11 cellular contexts compared by ENCODE assay signal in the genomic region with DNA sequence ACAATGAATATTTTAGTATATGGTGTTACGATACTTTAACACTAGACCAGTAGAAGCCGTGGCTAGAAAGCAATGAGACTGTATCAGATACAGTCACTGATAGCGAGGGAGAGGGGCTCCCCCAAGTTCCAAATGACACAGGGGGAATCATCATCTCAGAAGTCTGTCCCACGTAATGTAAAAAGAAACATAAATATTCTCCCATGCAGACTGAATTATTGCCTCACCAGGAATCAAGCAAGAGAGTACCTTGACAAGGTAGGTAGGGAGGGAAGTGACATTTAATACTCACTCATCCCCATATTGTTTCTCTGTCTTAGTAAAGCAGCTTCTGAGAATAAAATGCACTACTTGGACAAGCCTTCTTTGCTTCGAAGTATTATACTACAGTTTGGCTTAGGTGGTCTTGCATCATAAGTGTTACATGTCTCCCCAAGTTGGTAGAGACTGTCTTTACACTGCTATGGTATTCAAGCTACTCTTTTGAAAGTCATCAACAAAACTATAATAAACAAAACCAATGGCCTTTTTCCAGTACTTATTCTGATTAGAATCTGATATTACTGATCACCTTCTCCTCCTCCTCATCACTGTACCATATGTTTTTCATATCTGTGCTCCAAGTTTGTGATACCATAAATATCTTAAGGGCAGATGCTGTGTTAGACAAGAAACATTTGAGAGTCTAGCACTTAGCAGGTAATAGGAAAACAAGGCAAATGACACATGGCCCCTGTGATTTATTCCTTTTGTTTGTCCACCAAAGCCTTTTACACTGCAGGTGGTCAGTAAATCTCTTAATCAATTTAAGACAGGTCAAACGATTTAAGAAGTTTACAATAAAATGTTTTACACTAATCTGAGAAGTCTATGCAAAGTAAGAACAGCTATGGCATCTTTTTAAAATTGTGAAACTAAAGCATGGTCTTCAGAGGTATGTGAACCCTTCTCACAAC. TPM values are rescaled to one million over a fixed set of nuclear protein-coding genes. Genes with fewer than 3 reads are reported as not detected.
A peak's percentile ranks its signal among the peaks of the same experiment; 100 is the strongest.
DNase-seq lines count a peak whose midpoint lies in the region; ATAC-seq and TF ChIP-seq lines count a peak whose summit lies in the region.
"Had no signal": no experiment of that assay in that cellular context is flagged by ENCODE, and none has a peak within 500 bp of the region (broad histone marks: within the 10 kb centered on the region; RNA-seq: fewer than 3 reads in every experiment).

No MANE protein-coding gene starts in this region.

- ATAC-seq in IMR-90 (ENCODE audit: low read depth) = no peak
- no peak for ATAC-seq in HG03045 (IDR thresholded peaks at IDR 0.05; ENCODE audit: unreplicated experiment)
- ATAC-seq: activated naive CD4-positive, alpha-beta T cell treated with anti-CD3 and anti-CD28 coated beads, Interleukin-2, amount 50 U/mL, for 72 hours had no signal

- intact Hi-C loops in IMR-90 (cut with micrococcal nuclease) = loop anchor here (2.0 to 5.0 kb wide), 2 partner anchors 46 to 91 kb away; no protein-coding TSS in a partner anchor

- peak overlapping the region; percentile 32; the same call in 1 of the 2 replicates for H3K4ac ChIP-seq in IMR-90 (ENCODE audit: low read depth, low read length)

- H3K4me2 ChIP-seq in IMR-90 (ENCODE audit: low read depth, low read length) = peak overlapping the region; percentile 93

- peak overlapping the region; percentile 70; the same call in 1 of the 2 replicates for H3K27ac ChIP-seq in IMR-90 (ENCODE audit: insufficient read depth, low read length)
- peak overlapping the region; percentile 81 for H3K27ac ChIP-seq in endodermal cell (ENCODE audit: low read depth, low read length)

- peak overlapping the region; percentile 51; the same call in 1 of the 2 replicates for H3K56ac ChIP-seq in IMR-90 (ENCODE audit: extremely low read depth, insufficient read depth, low read length)

- H2BK120ac ChIP-seq in IMR-90 (ENCODE audit: low read depth, low read length) = no peak overlapping the region; the same call in 1 of the 2 replicates

- BruUV-seq in IMR-90 (replicated peaks; lab: Mats Ljungman, UMichigan) = no TSS peak

- no peak for DNase-seq in AG09309 (ENCODE audit: low read depth)
- no peak for DNase-seq in IMR-90
- no peak for DNase-seq in endodermal cell
- no peak for DNase-seq in neural crest cell (ENCODE audit: low read depth, low spot score)
- no peak for DNase-seq in kidney tubule cell (ENCODE audit: low spot score)
- DNase-seq in Kasumi-1 (lab: John Stamatoyannopoulos, UW) = no peak
- no peak for DNase-seq in globus pallidus (ENCODE audit: low spot score)
- DNase-seq: DMS 273 treated with DMSO at 0.1 percent for 48 hours had no signal

- H3K9me3 ChIP-seq in IMR-90 (ENCODE audit: control insufficient read depth, insufficient read depth, low read length) = no peaks in the 10 kb centered on the region
- no peaks in the 10 kb centered on the region for H3K9me3 ChIP-seq in endodermal cell (ENCODE audit: control insufficient read depth, low read length)

- H3K79me1 ChIP-seq in IMR-90 (ENCODE audit: low read depth in 1 of 2, low read length in 2 of 2) = peaks cover 0 to 53% of the 10 kb centered on the region in 2 experiments; a peak in 2 of 4 replicates

- no CpG with 5 or more reads among the region's 6 CpGs for WGBS in IMR-90 (ENCODE audit: extremely low coverage in 2 of 2, insufficient read length in 1 of 2), 2 experiments
- WGBS in endodermal cell (ENCODE audit: insufficient coverage in 1 of 2, insufficient read length in 1 of 2), 2 experiments = 61% methylated on average over 6 of the region's 6 CpGs; no CpG with 5 or more reads in 1 of the 2 experiments

- H3K18ac ChIP-seq in IMR-90 (ENCODE audit: low read depth, low read length) = peak overlapping the region; percentile 43; the same call in 1 of the 2 replicates

- H3K4me1 ChIP-seq in IMR-90 (ENCODE audit: control insufficient read depth, insufficient read depth, low read length) = peaks cover 2% of the 10 kb centered on the region
- H3K4me1 ChIP-seq in endodermal cell (ENCODE audit: control insufficient read depth, insufficient read depth, low read length) = peaks cover 1% of the 10 kb centered on the region

- no peak overlapping the region for H2BK15ac ChIP-seq in IMR-90 (ENCODE audit: low read depth, low read length)

- H4K5ac ChIP-seq in IMR-90 (ENCODE audit: low read depth, low read length) = no peak overlapping the region

- peak overlapping the region; percentile 53; the same call in 1 of the 2 replicates for H3K14ac ChIP-seq in IMR-90 (replicated peaks; ENCODE audit: low read depth, low read length)

- H3K23ac ChIP-seq in IMR-90 (ENCODE audit: low read depth, low read length) = peak overlapping the region; percentile 59

- H2BK5ac ChIP-seq in IMR-90 (ENCODE audit: low read depth, low read length, poor library complexity, severe bottlenecking) = peak overlapping the region; percentile 87

- TF ChIP-seq POLR2A in IMR-90 (IDR thresholded peaks at IDR 0.05; ENCODE audit: low read depth, low read length) = no peak

- in situ Hi-C loops in IMR-90 (cut with MboI; ENCODE audit: low sequenced_read_pairs) = no loop called here

- dilution Hi-C loops in IMR-90 (cut with HindIII; ENCODE audit: low sequenced_read_pairs, unreplicated experiment) = no loop called here

- peaks cover 66% of the 10 kb centered on the region for H4K20me1 ChIP-seq in IMR-90 (ENCODE audit: insufficient read depth, low read length)

- H3K9ac ChIP-seq in IMR-90 (ENCODE audit: low read depth, low read length) = peak overlapping the region; percentile 94
- H3K9ac ChIP-seq in endodermal cell (ENCODE audit: extremely low read depth, low read length, poor library complexity, severe bottlenecking) = peak overlapping the region; percentile 89

- POLR2A ChIA-PET in IMR-90 (lab: Charles Lee; ENCODE audit: unreplicated experiment) = interaction anchor here (0.9 kb wide), 1 partner anchor 43 kb away, joined by 5 read pairs; no protein-coding TSS in a partner anchor

- CTCF ChIA-PET in IMR-90 (lab: Yijun Ruan, JAX) = no interaction called here

- TF ChIP-seq RAD21 in IMR-90 (IDR thresholded peaks at IDR 0.05; ENCODE audit: low read length) = no peak

- H4K91ac ChIP-seq in IMR-90 (ENCODE audit: insufficient read depth, low read depth, low read length) = no peak overlapping the region

- H2AK9ac ChIP-seq in IMR-90 (replicated peaks; ENCODE audit: low read depth, low read length, poor library complexity) = no peak overlapping the region

- H2BK20ac ChIP-seq in IMR-90 (ENCODE audit: low read depth, low read length) = no peak overlapping the region

- H3K27me3 Mint-ChIP-seq in endodermal cell (ENCODE audit: insufficient read depth) = no peaks in the 10 kb centered on the region
- no peaks in the 10 kb centered on the region for H3K27me3 Mint-ChIP-seq in neural crest cell (ENCODE audit: low read depth)

- H3K36me3 ChIP-seq in IMR-90 (ENCODE audit: control insufficient read depth, insufficient read depth, low read length) = peaks cover 8% of the 10 kb centered on the region; the same call in 1 of the 2 replicates
- H3K36me3 ChIP-seq in endodermal cell (ENCODE audit: control insufficient read depth, insufficient read depth, low read length) = peaks cover 5% of the 10 kb centered on the region

- H3K27me3 ChIP-seq in IMR-90 (ENCODE audit: control insufficient read depth, insufficient read depth, low read length) (no peaks in the 10 kb centered on the region), endodermal cell (ENCODE audit: control insufficient read depth, insufficient read depth, low read length, poor library complexity, severe bottlenecking) (no peaks in the 10 kb centered on the region)

- no peak overlapping the region for H2AFZ ChIP-seq in IMR-90 (replicated peaks; ENCODE audit: low read length, poor library complexity)

- no peak overlapping the region for H3K4me3 Mint-ChIP-seq in endodermal cell
- peak overlapping the region; percentile 82 for H3K4me3 Mint-ChIP-seq in neural crest cell

- H3K36me3 Mint-ChIP-seq in endodermal cell (ENCODE audit: low read depth) (peaks cover 3% of the 10 kb centered on the region), neural crest cell (ENCODE audit: low read depth) (no peaks in the 10 kb centered on the region)
- H3K36me3 Mint-ChIP-seq: activated naive CD4-positive, alpha-beta T cell treated with anti-CD3 and anti-CD28 coated beads, Interleukin-2, amount 50 U/mL, for 72 hours had no signal

- H3K4me1 Mint-ChIP-seq in endodermal cell = peaks cover 32% of the 10 kb centered on the region
- H3K4me1 Mint-ChIP-seq in neural crest cell = peaks cover 40% of the 10 kb centered on the region

- peaks cover 2% of the 10 kb centered on the region for H3K9me1 ChIP-seq in IMR-90 (ENCODE audit: insufficient read depth, low read length)

- H3K4me3 ChIP-seq in AG09309 (ENCODE audit: control insufficient read depth, low read depth, low read length) (peak overlapping the region; percentile 99), IMR-90 (ENCODE audit: insufficient read depth, low read depth, low read length) (peak overlapping the region; percentile 77), endodermal cell (ENCODE audit: low read length) (peak overlapping the region; percentile 97)

- no peak overlapping the region for H2AK5ac ChIP-seq in IMR-90 (ENCODE audit: low read depth, low read length)

- H3K27ac Mint-ChIP-seq in endodermal cell (peak overlapping the region; percentile 59), neural crest cell (ENCODE audit: unreplicated experiment) (no peak overlapping the region)
- H3K27ac Mint-ChIP-seq: activated naive CD4-positive, alpha-beta T cell treated with anti-CD3 and anti-CD28 coated beads, Interleukin-2, amount 50 U/mL, for 72 hours had no signal

- H3K9me3 Mint-ChIP-seq in endodermal cell = no peaks in the 10 kb centered on the region
- no peaks in the 10 kb centered on the region for H3K9me3 Mint-ChIP-seq in neural crest cell
- H3K9me3 Mint-ChIP-seq: activated naive CD4-positive, alpha-beta T cell treated with anti-CD3 and anti-CD28 coated beads, Interleukin-2, amount 50 U/mL, for 72 hours had no signal

- no peak for TF ChIP-seq CTCF in AG09309 (IDR thresholded peaks at IDR 0.05; ENCODE audit: control insufficient read depth, insufficient read depth, low read depth, low read length, missing control alignments)
- no peak for TF ChIP-seq CTCF in IMR-90 (conservative IDR thresholded peaks at IDR 0.05; ENCODE audit: low read depth, low read length)
- no peak for TF ChIP-seq CTCF in endodermal cell (conservative IDR thresholded peaks at IDR 0.05)
- TF ChIP-seq CTCF in neural crest cell (conservative IDR thresholded peaks at IDR 0.05) = no peak

- no peak overlapping the region for H4K8ac ChIP-seq in IMR-90 (ENCODE audit: low read depth in 2 of 2, low read length in 2 of 2)

RNA-seq across cellular contexts. Expression of gene LAPTM4A, which starts 2.7 kb away (rescaled TPM):
- total RNA-seq in IMR-90 (2012; rRNA removed) = 97.7 and 221 TPM in 2 replicates
- polyA plus RNA-seq in IMR-90 (2012; rRNA removed) = 378 and 401 TPM in 2 replicates
- 100 and 185 TPM in 2 replicates for polyA plus RNA-seq in IMR-90 (2012; cell fraction: cytosol; rRNA removed)
- 33.9 and 158 TPM in 2 replicates for polyA plus RNA-seq in IMR-90 (2012; cell fraction: nucleus; rRNA removed; ENCODE audit: low replicate concordance)
- total RNA-seq in endodermal cell = 100 to 1,000 TPM; 285 to 291 TPM
- 225 TPM for polyA plus RNA-seq in endodermal cell (2013, experiment 1 of 2)
- 221 TPM for polyA plus RNA-seq in endodermal cell (2013, experiment 2 of 2)
- 74.4 and 77.9 TPM in 2 replicates for total RNA-seq in neural crest cell

RNA-seq across cellular contexts. Expression of gene MATN3, which starts 36.3 kb away (rescaled TPM):
- total RNA-seq in IMR-90 (2012; rRNA removed) (0.90 and 1.1 TPM in 2 replicates), endodermal cell (10 to 100 TPM; 38.5 to 44.7 TPM), neural crest cell (1.3 and 1.9 TPM in 2 replicates)
- 2.2 and 3.0 TPM in 2 replicates for polyA plus RNA-seq in IMR-90 (2012; rRNA removed)
- polyA plus RNA-seq in IMR-90 (2012; cell fraction: cytosol; rRNA removed) = 2.3 and 2.8 TPM in 2 replicates
- 1.1 and 1.9 TPM in 2 replicates for polyA plus RNA-seq in IMR-90 (2012; cell fraction: nucleus; rRNA removed; ENCODE audit: low replicate concordance)
- 16.7 TPM for polyA plus RNA-seq in endodermal cell (2013, experiment 1 of 2)
- 24.1 TPM for polyA plus RNA-seq in endodermal cell (2013, experiment 2 of 2)
- total RNA-seq: activated naive CD4-positive, alpha-beta T cell treated with anti-CD3 and anti-CD28 coated beads, Interleukin-2, amount 50 U/mL, for 72 hours; T-helper 1 cell treated with Interleukin-12 subunit alpha and Interleukin-12 subunit beta and Interleukin-4 antibody, amounts not matched to agents 30 ng/mL and 1 ng/mL, for 36 hours had no signal

RNA-seq across cellular contexts. Expression of gene WDR35, which starts 58.9 kb away (rescaled TPM):
- total RNA-seq in IMR-90 (2012; rRNA removed) (8.1 and 12.2 TPM in 2 replicates), endodermal cell (10 to 100 TPM; 11.3 to 13.5 TPM), neural crest cell (19.0 and 19.4 TPM in 2 replicates)
- polyA plus RNA-seq in IMR-90 (2012; rRNA removed) = 2.7 and 3.4 TPM in 2 replicates
- 0.33 and 0.62 TPM in 2 replicates for polyA plus RNA-seq in IMR-90 (2012; cell fraction: cytosol; rRNA removed)
- polyA plus RNA-seq in IMR-90 (2012; cell fraction: nucleus; rRNA removed; ENCODE audit: low replicate concordance) = 0.97 and 9.1 TPM in 2 replicates
- polyA plus RNA-seq in endodermal cell (2013, experiment 1 of 2) = 15.6 TPM
- polyA plus RNA-seq in endodermal cell (2013, experiment 2 of 2) = 13.0 TPM

Comparison
In these comparisons a context has a peak if more than half of its experiments do, and no peak if none do; other contexts are left out.
1. RNA of gene MATN3, which starts 36.3 kb away (total RNA-seq): 38.5 to 44.7 TPM in endodermal cell; 1.3 to 1.9 TPM in neural crest cell and 0.90 to 1.1 TPM in IMR-90; every median in the first group is over 10 times any median in the second.
2. Peak in every context shown above with its lines, with median percentiles within 50 percentile points of each other: H3K4me3 ChIP-seq.